ENCODE assay signal across 11 cellular contexts in genomic region chr13:21142766-21143165, GRCh38. TPM values are rescaled to one million over a fixed set of nuclear protein-coding genes. Genes with fewer than 3 reads are reported as not detected.
DNase-seq lines count a peak whose midpoint lies in the region; ATAC-seq and TF ChIP-seq lines count a peak whose summit lies in the region.
"Had no signal": no experiment of that assay in that cellular context is flagged by ENCODE, and none has a peak within 500 bp of the region (broad histone marks: within the 10 kb centered on the region; RNA-seq: fewer than 3 reads in every experiment).

No MANE protein-coding gene starts in this region.

- no peak overlapping the region for H3K9ac ChIP-seq in iPS-20b (ENCODE audit: low read depth, low read length)

- peak overlapping the region; percentile 82 for H3K27ac Mint-ChIP-seq in activated CD8-positive, alpha-beta T cell treated with anti-CD3 and anti-CD28 coated beads for 36 hours
- H3K27ac Mint-ChIP-seq in type B pancreatic cell: peak overlapping the region; percentile 53

- peaks cover 27% of the 10 kb centered on the region for H3K4me1 Mint-ChIP-seq in activated CD8-positive, alpha-beta T cell treated with anti-CD3 and anti-CD28 coated beads for 36 hours (ENCODE audit: low read depth)
- H3K4me1 Mint-ChIP-seq in type B pancreatic cell (ENCODE audit: unreplicated experiment): peaks cover 17% of the 10 kb centered on the region

- TF ChIP-seq CTCF in activated CD8-positive, alpha-beta T cell treated with anti-CD3 and anti-CD28 coated beads for 36 hours (IDR thresholded peaks at IDR 0.05): no peak
- no peak for TF ChIP-seq CTCF in type B pancreatic cell (conservative IDR thresholded peaks at IDR 0.05)
- TF ChIP-seq CTCF in gastrocnemius medialis (IDR thresholded peaks at IDR 0.05 in 4 of 5, conservative IDR thresholded peaks at IDR 0.05 in 1 of 5): no peak

- 87% methylated on average over 3 of the region's 3 CpGs for WGBS in right cardiac atrium

- peaks cover 43% of the 10 kb centered on the region for H3K36me3 Mint-ChIP-seq in activated CD8-positive, alpha-beta T cell treated with anti-CD3 and anti-CD28 coated beads for 36 hours (ENCODE audit: low read depth)
- peaks cover 22% of the 10 kb centered on the region for H3K36me3 Mint-ChIP-seq in type B pancreatic cell

- no peaks in the 10 kb centered on the region for H3K9me3 Mint-ChIP-seq in activated CD8-positive, alpha-beta T cell treated with anti-CD3 and anti-CD28 coated beads for 36 hours
- H3K9me3 Mint-ChIP-seq in type B pancreatic cell: no peaks in the 10 kb centered on the region

- H3K4me1 ChIP-seq in right cardiac atrium (ENCODE audit: control insufficient read depth, insufficient read depth, low read length) (no peaks in the 10 kb centered on the region), iPS-20b (ENCODE audit: insufficient read depth, low read length) (no peaks in the 10 kb centered on the region; the same call in 1 of the 2 replicates), gastrocnemius medialis (peaks cover 28 to 32% of the 10 kb centered on the region in 2 donors)

- POLR2A ChIA-PET in activated CD8-positive, alpha-beta T cell treated with anti-CD3 and anti-CD28 coated beads for 36 hours (lab: Charles Lee): no interaction called here

- no peaks in the 10 kb centered on the region for H3K9me3 ChIP-seq in right cardiac atrium (ENCODE audit: control insufficient read depth, low read length)
- no peaks in the 10 kb centered on the region for H3K9me3 ChIP-seq in iPS-20b (ENCODE audit: insufficient read depth, low read depth, low read length)
- no peaks in the 10 kb centered on the region for H3K9me3 ChIP-seq in gastrocnemius medialis

- H3K4me3 Mint-ChIP-seq in activated CD8-positive, alpha-beta T cell treated with anti-CD3 and anti-CD28 coated beads for 36 hours: peak overlapping the region; percentile 85
- peak overlapping the region; percentile 84 for H3K4me3 Mint-ChIP-seq in type B pancreatic cell

- H3K27me3 Mint-ChIP-seq in activated CD8-positive, alpha-beta T cell treated with anti-CD3 and anti-CD28 coated beads for 36 hours: no peaks in the 10 kb centered on the region
- H3K27me3 Mint-ChIP-seq in type B pancreatic cell: no peaks in the 10 kb centered on the region

- no peak for DNase-seq in right cardiac atrium
- DNase-seq in Right ventricle myocardium inferior (ENCODE audit: missing footprints): no peak
- DNase-seq in activated CD8-positive, alpha-beta T cell treated with anti-CD3 and anti-CD28 coated beads for 36 hours: no peak
- DNase-seq in type B pancreatic cell (ENCODE audit: extremely low spot score, unreplicated experiment): no peak
- DNase-seq in NK-92 (lab: John Stamatoyannopoulos, UW; ENCODE audit: unreplicated experiment): no peak
- no peak for DNase-seq in gastrocnemius medialis
- DNase-seq: NCI-H1105; NCI-H82; stimulated activated CD4-positive, alpha-beta T cell treated with anti-CD3 and anti-CD28 coated beads, Interleukin-12 subunit alpha, Interleukin-12 subunit beta, amount 100 ng/mL, for 4 hours had no signal

- H3K27me3 ChIP-seq in right cardiac atrium (ENCODE audit: control insufficient read depth, insufficient read depth) (no peaks in the 10 kb centered on the region), iPS-20b (ENCODE audit: insufficient read depth, low read length) (no peaks in the 10 kb centered on the region), gastrocnemius medialis (no peaks in the 10 kb centered on the region)

- intact Hi-C loops in right cardiac atrium (cut with DNase I) (no loop called here), Right ventricle myocardium inferior (cut with DNase I) (no loop called here), gastrocnemius medialis (cut with DNase I; ENCODE audit: low total_unique reads) (no loop called here)
- intact Hi-C loops in activated CD8-positive, alpha-beta T cell treated with anti-CD3 and anti-CD28 coated beads for 36 hours (cut with micrococcal nuclease): no loop called here

- H3K27ac ChIP-seq in right cardiac atrium (ENCODE audit: low read length) (no peak overlapping the region), iPS-20b (ENCODE audit: low read length) (no peak overlapping the region), gastrocnemius medialis (no peak overlapping the region)

- TF ChIP-seq POLR2A in gastrocnemius medialis (IDR thresholded peaks at IDR 0.05): no peak

- CTCF ChIA-PET in activated CD8-positive, alpha-beta T cell treated with anti-CD3 and anti-CD28 coated beads for 36 hours (lab: Charles Lee): interaction anchor here (0.9 kb wide), 1 partner anchor 335 kb away, joined by 3 read pairs; no protein-coding TSS in a partner anchor

- H3K4me3 ChIP-seq in right cardiac atrium (ENCODE audit: low read length): peak overlapping the region; percentile 4
- H3K4me3 ChIP-seq in iPS-20b (ENCODE audit: low read length): peak overlapping the region; percentile 54; the same call in 1 of the 2 replicates
- H3K4me3 ChIP-seq in gastrocnemius medialis: peak overlapping the region in 1 of 4 donors; percentile 6

- no peak for ATAC-seq in right cardiac atrium
- no peak for ATAC-seq in Right ventricle myocardium inferior
- ATAC-seq in activated CD8-positive, alpha-beta T cell treated with anti-CD3 and anti-CD28 coated beads for 36 hours: no peak
- no peak for ATAC-seq in gastrocnemius medialis
- ATAC-seq in GM18909 (IDR thresholded peaks at IDR 0.05; ENCODE audit: poor library complexity, unreplicated experiment): no peak

- H3K36me3 ChIP-seq in iPS-20b (ENCODE audit: insufficient read depth, low read depth, low read length): peaks cover 52% of the 10 kb centered on the region
- H3K36me3 ChIP-seq in gastrocnemius medialis: peaks cover 8 to 30% of the 10 kb centered on the region in 2 donors

- in situ Hi-C loops in gastrocnemius medialis (cut with MboI; ENCODE audit: low sequenced_read_pairs in 4 of 4): no loop called here

RNA-seq across cellular contexts. Expression of gene SAP18, which starts 2.8 kb away (rescaled TPM):
- 100 to 1,000 TPM; 226 to 263 (median 251) TPM for total RNA-seq in right cardiac atrium
- polyA plus RNA-seq in right cardiac atrium: 104 TPM
- 277 TPM for total RNA-seq in Right ventricle myocardium inferior
- 100 to 1,000 TPM; 225 to 248 TPM for total RNA-seq in activated CD8-positive, alpha-beta T cell treated with anti-CD3 and anti-CD28 coated beads for 36 hours
- 210 and 232 TPM in 2 replicates for total RNA-seq in type B pancreatic cell (ENCODE audit: low replicate concordance)
- total RNA-seq in gastrocnemius medialis: 10 to 100 TPM; 46.8 to 84.1 (median 68.2) TPM

RNA-seq across cellular contexts. Expression of gene SKA3, which starts 33.6 kb away (rescaled TPM):
- total RNA-seq in right cardiac atrium (under 1 TPM in 3 of 4 donors, not detected in 1; 0.23 to 0.91 (median 0.68) TPM), Right ventricle myocardium inferior (0.38 TPM), type B pancreatic cell (ENCODE audit: low replicate concordance) (7.6 and 20.5 TPM in 2 replicates), gastrocnemius medialis (under 1 TPM in 2 of 4 donors, not detected in 2; 0.13 to 0.24 TPM)
- polyA plus RNA-seq in right cardiac atrium: 0.07 TPM
- total RNA-seq in activated CD8-positive, alpha-beta T cell treated with anti-CD3 and anti-CD28 coated beads for 36 hours: 10 to 100 TPM; 39.5 to 41.5 TPM

RNA-seq across cellular contexts. Expression of gene MRPL57, which starts 33.7 kb away (rescaled TPM):
- 10 to 100 TPM; 19.3 to 25.5 (median 23.5) TPM for total RNA-seq in right cardiac atrium
- 38.8 TPM for polyA plus RNA-seq in right cardiac atrium
- total RNA-seq in Right ventricle myocardium inferior: 22.3 TPM
- total RNA-seq in activated CD8-positive, alpha-beta T cell treated with anti-CD3 and anti-CD28 coated beads for 36 hours: 10 to 100 TPM; 24.8 to 25.5 TPM
- 22.0 and 24.1 TPM in 2 replicates for total RNA-seq in type B pancreatic cell (ENCODE audit: low replicate concordance)
- total RNA-seq in gastrocnemius medialis: 10 to 100 TPM; 32.1 to 53.8 (median 47.6) TPM
